Comparison of ENCODE assay signal across 26 cellular contexts in genomic region chr2:215189393-215189792, GRCh38. TPM values are rescaled to one million over a fixed set of nuclear protein-coding genes. Genes with fewer than 3 reads are reported as not detected.
"Had no signal": no experiment of that assay in that cellular context is flagged by ENCODE, and none has a peak within 500 bp of the region (broad histone marks: within the 10 kb centered on the region; RNA-seq: fewer than 3 reads in every experiment).

No MANE protein-coding gene starts in this region.

- ATAC-seq: heart right ventricle; left colon; left ventricle myocardium superior; pancreas; sciatic nerve; stimulated activated memory B cell treated with anti-CD40 and anti-IgM and Interleukin-4, amounts not matched to agents 10 μg/mL and 1 μg/mL and 100 μg/mL, for 72 hours had no signal

- H3K27ac ChIP-seq: heart right ventricle, pancreas, spleen, tibial artery, upper lobe of left lung, uterus had no signal

- DNase-seq: effector memory CD4-positive, alpha-beta T cell; heart right ventricle; hypothalamus; immature natural killer cell; kidney; left colon; left ventricle myocardium superior; mesendoderm; naive B cell; occipital lobe; pancreas; retina; spleen; stimulated activated CD4-positive, alpha-beta T cell treated with anti-CD3 and anti-CD28 coated beads, Interleukin-15, amount 100 ng/mL, for 24 hours; stimulated activated CD4-positive, alpha-beta T cell treated with anti-CD3 and anti-CD28 coated beads, Interleukin-1b, Interleukin-23, amount 100 ng/mL, for 48 hours; stimulated activated CD4-positive, alpha-beta T cell treated with anti-CD3 and anti-CD28 coated beads, Interleukin-4, amount 100 ng/mL, for 24 hours; tibial artery; upper lobe of left lung; uterus had no signal

- H3K27me3 ChIP-seq: heart right ventricle, pancreas, spleen, tibial artery, upper lobe of left lung, uterus had no signal

- H3K36me3 ChIP-seq: heart right ventricle, pancreas, spleen, tibial artery, upper lobe of left lung, uterus had no signal

- H3K4me1 ChIP-seq: heart right ventricle, pancreas, spleen, tibial artery, upper lobe of left lung, uterus had no signal

- H3K27me3 Mint-ChIP-seq: progenitor cell of endocrine pancreas; stimulated activated naive CD8-positive, alpha-beta T cell treated with anti-CD3 and anti-CD28 coated beads, Interleukin-15, Interleukin-2, amounts not matched to agents 100 ng/mL and 50 ng/mL, for 24 hours had no signal

- H3K4me3 ChIP-seq: heart right ventricle, lung, pancreas, spleen, tibial artery, upper lobe of left lung, uterus had no signal

- H3K4me3 Mint-ChIP-seq: immature natural killer cell; naive B cell; nephron; stimulated activated memory B cell treated with anti-CD40 and anti-IgM and Interleukin-4, amounts not matched to agents 10 μg/mL and 1 μg/mL and 100 μg/mL, for 72 hours; stimulated activated naive CD8-positive, alpha-beta T cell treated with anti-CD3 and anti-CD28 coated beads, Interleukin-15, Interleukin-2, amounts not matched to agents 100 ng/mL and 50 ng/mL, for 24 hours had no signal

- H3K27ac Mint-ChIP-seq: immature natural killer cell; naive B cell; nephron; progenitor cell of endocrine pancreas; stimulated activated memory B cell treated with anti-CD40 and anti-IgM and Interleukin-4, amounts not matched to agents 10 μg/mL and 1 μg/mL and 100 μg/mL, for 72 hours; stimulated activated naive CD8-positive, alpha-beta T cell treated with anti-CD3 and anti-CD28 coated beads, Interleukin-15, Interleukin-2, amounts not matched to agents 100 ng/mL and 50 ng/mL, for 24 hours had no signal

- H3K4me1 Mint-ChIP-seq: immature natural killer cell; naive B cell; nephron; stimulated activated memory B cell treated with anti-CD40 and anti-IgM and Interleukin-4, amounts not matched to agents 10 μg/mL and 1 μg/mL and 100 μg/mL, for 72 hours had no signal

- H3K9me3 Mint-ChIP-seq: nephron; stimulated activated memory B cell treated with anti-CD40 and anti-IgM and Interleukin-4, amounts not matched to agents 10 μg/mL and 1 μg/mL and 100 μg/mL, for 72 hours; stimulated activated naive CD8-positive, alpha-beta T cell treated with anti-CD3 and anti-CD28 coated beads, Interleukin-15, Interleukin-2, amounts not matched to agents 100 ng/mL and 50 ng/mL, for 24 hours had no signal

- H3K36me3 Mint-ChIP-seq: immature natural killer cell; naive B cell; stimulated activated memory B cell treated with anti-CD40 and anti-IgM and Interleukin-4, amounts not matched to agents 10 μg/mL and 1 μg/mL and 100 μg/mL, for 72 hours had no signal

- H3K9me3 ChIP-seq: heart right ventricle, pancreas, spleen, tibial artery, upper lobe of left lung, uterus had no signal

RNA-seq across cellular contexts. Expression of gene ABCA12, which starts 51.0 kb away (rescaled TPM):
- total RNA-seq: left ventricle myocardium superior, sciatic nerve, skeletal muscle tissue, spleen had no signal
